ENCODE assay signal across 20 cellular contexts in the genomic region with DNA sequence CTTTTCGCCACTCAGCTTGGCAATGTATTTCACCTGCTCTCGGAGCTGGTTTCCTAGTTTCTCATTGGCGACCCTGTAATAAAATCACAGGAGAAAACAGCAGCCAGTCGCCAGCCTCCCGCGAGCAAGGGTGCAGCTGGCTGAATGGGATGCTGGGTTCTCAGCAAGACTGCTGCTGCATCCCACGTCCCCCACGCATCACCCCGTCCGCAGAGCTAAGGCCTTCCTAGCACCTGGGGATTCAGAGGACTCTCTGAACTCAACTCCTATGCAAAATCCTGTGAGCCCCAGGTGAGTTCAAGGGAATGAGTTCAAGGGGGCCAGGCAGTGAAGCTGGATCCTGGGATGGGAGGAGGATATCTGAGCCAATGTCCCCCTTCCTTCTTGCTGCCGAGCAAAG. TPM values are rescaled to one million over a fixed set of nuclear protein-coding genes. Genes with fewer than 3 reads are reported as not detected.
"Had no signal": no experiment of that assay in that cellular context is flagged by ENCODE, and none has a peak within 500 bp of the region (broad histone marks: within the 10 kb centered on the region; RNA-seq: fewer than 3 reads in every experiment).

No MANE protein-coding gene starts in this region.

- DNase-seq: KBM-7, MG63, NCI-H1092, NCI-H1105 treated with DMSO at 0.1 percent for 48 hours, NCI-H1436, NCI-H187, NCI-H2029, NCI-H2081 treated with DMSO at 0.1 percent for 48 hours, NCI-H2171, NCI-H226, NCI-H446, NCI-H510A, NCI-H524 treated with DMSO at 0.1 percent for 48 hours, NCI-H69, NCI-H774, RPMI8226, SHP77, SK-N-SH had no signal

- H3K9me3 ChIP-seq: MG63, SK-N-SH had no signal

- H3K27me3 ChIP-seq: MG63 had no signal

- H3K4me3 ChIP-seq: MG63 had no signal

- H3K36me3 ChIP-seq: MG63 had no signal

RNA-seq across cellular contexts. Expression of gene PMFBP1, which starts 49.0 kb away (rescaled TPM):
- total RNA-seq: SK-MEL-5 had no signal

RNA-seq across cellular contexts. Expression of gene HPR, which starts 59.9 kb away (rescaled TPM):
- total RNA-seq: HT-29, SK-MEL-5 had no signal
- polyA plus RNA-seq: SK-N-SH had no signal
